Comparison of ENCODE assay signal across 17 cellular contexts in genomic region chr10:7475954-7476353, GRCh38.
DNase-seq lines count a peak whose midpoint lies in the region; ATAC-seq, FAIRE-seq and TF ChIP-seq lines count a peak whose summit lies in the region.
"Had no signal": no experiment of that assay in that cellular context is flagged by ENCODE, and none has a peak within 500 bp of the region (broad histone marks: within the 10 kb centered on the region; RNA-seq: fewer than 3 reads in every experiment).

No MANE protein-coding gene starts in this region.

- TF ChIP-seq EP300 in GM12878 (IDR thresholded peaks at IDR 0.05; ENCODE audit: borderline replicate concordance in 1 of 2, control insufficient read depth in 1 of 2, low read depth in 2 of 2, low read length in 2 of 2): no peak

- H2AFZ ChIP-seq in GM12878 (ENCODE audit: control insufficient read depth, low read depth, low read length) (peak overlapping the region; percentile 47), PC-9 (no peak overlapping the region)

- POLR2A ChIA-PET in GM12878 (lab: Charles Lee) (interaction anchor here (0.6 to 1.6 kb wide), 2 partner anchors 8 to 41 kb away, joined by 3 to 10 read pairs; no protein-coding TSS in a partner anchor), PC-9 (lab: Charles Lee; ENCODE audit: unreplicated experiment) (no interaction called here)

- BruUV-seq in GM12878 (replicated peaks; lab: Mats Ljungman, UMichigan) (no TSS peak), PC-9 (replicated peaks; lab: Mats Ljungman, UMichigan) (no TSS peak)

- 49% methylated on average over 5 of the region's 5 CpGs for WGBS in GM12878 (ENCODE audit: insufficient coverage, insufficient replicate concordance, low lambda C conversion rate, missing lambda C conversion rate)

- H3K9me3 ChIP-seq in GM12878 (replicated peaks; ENCODE audit: control insufficient read depth, insufficient read depth, low read length) (peaks cover 7% of the 10 kb centered on the region; the same call in 2 of the 3 replicates), PC-9 (ENCODE audit: insufficient read depth, low read depth) (no peaks in the 10 kb centered on the region)
- H3K9me3 ChIP-seq: colonic mucosa, SJSA1 had no signal

- H3K4me1 ChIP-seq in GM12878 (ENCODE audit: control insufficient read depth, insufficient read depth, low read length): peaks cover 79% of the 10 kb centered on the region
- H3K4me1 ChIP-seq in PC-9 (replicated peaks; ENCODE audit: insufficient read depth): no peaks in the 10 kb centered on the region
- H3K4me1 ChIP-seq: colonic mucosa, SJSA1 had no signal

- TF ChIP-seq POLR2A in GM12878 (IDR thresholded peaks at IDR 0.05; ENCODE audit: low read depth, low read length): no peak

- H3K27me3 ChIP-seq in GM12878 (replicated peaks in 1 of 2; ENCODE audit: control insufficient read depth in 2 of 2, insufficient read depth in 2 of 2, low read length in 1 of 2) (no peaks in the 10 kb centered on the region), PC-9 (ENCODE audit: insufficient read depth, low read depth) (peaks cover 26% of the 10 kb centered on the region)
- H3K27me3 ChIP-seq: colonic mucosa, SJSA1 had no signal

- RAD21 ChIA-PET in GM12878 (lab: Charles Lee; ENCODE audit: unreplicated experiment): interaction anchor here (0.9 to 1.3 kb wide), 4 partner anchors 8 to 217 kb away, joined by 3 to 4 read pairs (median 3); no protein-coding TSS in a partner anchor

- H4K20me1 ChIP-seq in GM12878 (ENCODE audit: control insufficient read depth, insufficient read depth) (no peaks in the 10 kb centered on the region), PC-9 (ENCODE audit: insufficient read depth) (no peaks in the 10 kb centered on the region)

- TF ChIP-seq CTCF in GM12878 (IDR thresholded peaks at IDR 0.05 in 2 of 3, conservative IDR thresholded peaks at IDR 0.05 in 1 of 3; ENCODE audit: control insufficient read depth in 2 of 3, extremely low read depth in 1 of 3, insufficient read depth in 1 of 3, low read depth in 3 of 3, low read length in 3 of 3): no peak
- no peak for TF ChIP-seq CTCF in PC-9 (conservative IDR thresholded peaks at IDR 0.05)

- peak; percentile 67 for DNase-seq in Ammon's horn (ENCODE audit: low spot score)
- DNase-seq in Kasumi-1 (lab: John Stamatoyannopoulos, UW): peak; percentile 28 to 48
- DNase-seq in GM12878 (ENCODE audit: low read depth, low spot score): no peak
- DNase-seq in midbrain (lab: John Stamatoyannopoulos, UW): peak; percentile 17
- no peak for DNase-seq in NCI-H2107 (lab: John Stamatoyannopoulos, UW)
- no peak for DNase-seq in NCI-H2029 treated with DMSO at 0.1 percent for 48 hours (lab: John Stamatoyannopoulos, UW)
- no peak for DNase-seq in PC-9
- no peak for DNase-seq in activated naive CD4-positive, alpha-beta T cell treated with anti-CD3 and anti-CD28 coated beads, Interleukin-2, amount 50 U/mL, for 16 hours
- DNase-seq: ACHN; activated CD4-positive, alpha-beta T cell treated with anti-CD3 and anti-CD28 coated beads, Interleukin-2, amount 50 U/mL, for 48 hours; KG1; kidney glomerular epithelial cell; NCI-H1930; stimulated activated CD4-positive, alpha-beta T cell treated with anti-CD3 and anti-CD28 coated beads, Interleukin-15, amount 100 ng/mL, for 24 hours had no signal

- H3K4me2 ChIP-seq in GM12878 (ENCODE audit: control insufficient read depth, insufficient read depth) (peak overlapping the region; percentile 40; the same call in 1 of the 2 replicates), PC-9 (no peak overlapping the region)

- CTCF ChIA-PET in GM12878 (lab: Yijun Ruan, JAX): interaction anchor here (1.5 to 1.8 kb wide), 2 partner anchors 47 to 49 kb away, joined by 5 to 7 read pairs; no protein-coding TSS in a partner anchor
- CTCF ChIA-PET in PC-9 (lab: Charles Lee): no interaction called here

- in situ Hi-C loops in GM12878 (cut with MboI): no loop called here

- FAIRE-seq in GM12878 (lab: Jason Lieb, UNC): no peak

- intact Hi-C loops in GM12878 (cut with micrococcal nuclease; ENCODE audit: unreplicated experiment) (loop anchor here (10.0 kb wide), 1 partner anchor 1201 kb away; no protein-coding TSS in a partner anchor), PC-9 (cut with micrococcal nuclease; ENCODE audit: unreplicated experiment) (no loop called here)

- H3K36me3 ChIP-seq in GM12878 (ENCODE audit: control insufficient read depth in 2 of 2, insufficient read depth in 2 of 2, low read length in 1 of 2) (no peaks in the 10 kb centered on the region), PC-9 (ENCODE audit: low read depth) (no peaks in the 10 kb centered on the region)
- H3K36me3 ChIP-seq: colonic mucosa, SJSA1 had no signal

- 0 out of 2 replicates have a peak overlapping the region, but pooled peaks have one; percentile 13 for H3K4me3 ChIP-seq in GM12878
- no peak overlapping the region for H3K4me3 ChIP-seq in PC-9
- H3K4me3 ChIP-seq: colonic mucosa, SJSA1 had no signal

- peak overlapping the region; percentile 65 for H3K27ac ChIP-seq in GM12878 (ENCODE audit: control insufficient read depth, insufficient read depth)
- H3K27ac ChIP-seq in PC-9: no peak overlapping the region
- H3K27ac ChIP-seq: colonic mucosa, SJSA1 had no signal

- H3K79me2 ChIP-seq in GM12878 (ENCODE audit: control insufficient read depth, insufficient read depth, low read length): no peaks in the 10 kb centered on the region
- H3K79me2 ChIP-seq in PC-9 (ENCODE audit: low read depth): no peaks in the 10 kb centered on the region

- SMC1A ChIA-PET in GM12878 (lab: Charles Lee; ENCODE audit: uncharacterized antibody, unreplicated experiment): interaction anchor here (1.2 to 2.4 kb wide), 4 partner anchors 9 to 49 kb away, joined by 3 to 12 read pairs (median 5); no protein-coding TSS in a partner anchor

- TF ChIP-seq RAD21 in GM12878 (IDR thresholded peaks at IDR 0.05; ENCODE audit: insufficient read depth, low read depth, low read length): no peak

- H3K9ac ChIP-seq in GM12878 (ENCODE audit: control insufficient read depth, insufficient read depth, low read length): 0 out of 2 replicates have a peak overlapping the region, but pooled peaks have one; percentile 0

- no peaks in the 10 kb centered on the region for H3F3A ChIP-seq in PC-9 (ENCODE audit: insufficient read depth, low read depth)

- no peak for ATAC-seq in GM12878
- ATAC-seq: esophagus mucosa had no signal

- no peaks in the 10 kb centered on the region for H3K9me2 ChIP-seq in PC-9 (ENCODE audit: insufficient read depth)

TF ChIP-seq in GM12878, 131 proteins besides CTCF, POLR2A, EP300 and RAD21:
- TF ChIP-seq NR2F1 (conservative IDR thresholded peaks at IDR 0.05) (no peak), CHD2 (IDR thresholded peaks at IDR 0.05; ENCODE audit: borderline replicate concordance, low read depth, low read length) (no peak), BACH1 (IDR thresholded peaks at IDR 0.05; ENCODE audit: borderline replicate concordance) (no peak), IKZF2 (IDR thresholded peaks at IDR 0.05) (no peak), FOXK2 (IDR thresholded peaks at IDR 0.05) (no peak), SUPT20H (IDR thresholded peaks at IDR 0.05; ENCODE audit: borderline replicate concordance, control insufficient read depth, low read depth, low read length) (no peak), MXI1 (IDR thresholded peaks at IDR 0.05; ENCODE audit: low read depth, low read length) (no peak), YY1 (IDR thresholded peaks at IDR 0.05; ENCODE audit: low read depth, low read length) (no peak), ATF2 (IDR thresholded peaks at IDR 0.05; ENCODE audit: low read length) (no peak), SP1 (IDR thresholded peaks at IDR 0.05; ENCODE audit: low read depth, low read length) (no peak), E2F4 (IDR thresholded peaks at IDR 0.05; ENCODE audit: low read depth, low read length) (no peak), SMC3 (IDR thresholded peaks at IDR 0.05; ENCODE audit: borderline replicate concordance, low read length) (no peak)

Comparison
In these comparisons a context has a peak if more than half of its experiments do, and no peak if none do; other contexts are left out.
1. DNase-seq: peak in Ammon's horn (single experiment), Kasumi-1 (2 of 2) and midbrain (single experiment); none in GM12878 (single experiment), NCI-H2107 (single experiment), NCI-H2029 treated with DMSO at 0.1 percent for 48 hours (single experiment), PC-9 (0 of 2) and activated naive CD4-positive, alpha-beta T cell treated with anti-CD3 and anti-CD28 coated beads, Interleukin-2, amount 50 U/mL, for 16 hours (single experiment).